In the genomic region with DNA sequence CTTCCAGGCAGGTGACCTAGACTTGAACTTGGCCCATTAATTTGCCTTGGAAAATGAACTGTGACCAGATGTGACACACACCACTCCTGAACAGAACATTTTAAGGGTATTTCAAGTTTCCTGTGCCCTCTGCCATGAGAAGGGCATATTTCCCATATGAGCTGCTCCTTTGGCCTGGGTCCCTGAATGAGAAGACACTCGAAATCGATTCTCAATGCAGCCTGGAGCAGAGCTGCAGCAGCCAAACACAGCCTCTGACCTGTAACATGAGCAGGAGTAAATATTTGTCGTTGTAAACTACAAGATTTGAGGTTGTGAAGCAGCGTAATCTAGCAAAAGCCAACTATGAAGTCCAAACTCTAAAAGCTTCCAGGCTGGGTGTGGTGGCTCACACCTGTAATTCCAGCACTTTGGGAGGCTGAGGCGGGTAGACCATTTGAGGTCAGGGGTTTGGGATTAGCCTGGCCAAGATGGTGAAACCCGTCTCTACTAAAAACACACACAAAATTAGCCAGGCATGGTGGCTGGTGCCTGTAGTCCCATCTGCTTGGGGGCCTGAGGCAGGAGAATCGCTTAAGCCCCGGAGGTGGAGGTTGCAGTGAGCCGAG, we compare ENCODE assay signal across 16 cellular contexts.
"Had no signal": no experiment of that assay in that cellular context is flagged by ENCODE, and none has a peak within 500 bp of the region (broad histone marks: within the 10 kb centered on the region; RNA-seq: fewer than 3 reads in every experiment).

No MANE protein-coding gene starts in this region.

- H3K27me3 Mint-ChIP-seq: activated CD4-positive, alpha-beta T cell treated with anti-CD3 and anti-CD28 coated beads, Interleukin-2, amount 10 ng/mL, durations not matched to agents 7 days and 5 days; activated naive CD8-positive, alpha-beta T cell treated with anti-CD3 and anti-CD28 coated beads, Interleukin-2, amount 50 U/mL, for 24 hours; activated T-helper 17 cell treated with anti-CD3 and anti-CD28 coated beads, Interleukin-2, amount 50 U/mL, for 72 hours; stimulated activated memory B cell treated with anti-CD40 and anti-IgM and Interleukin-4, amounts not matched to agents 10 μg/mL and 1 μg/mL and 100 μg/mL, for 72 hours had no signal

- H3K27me3 ChIP-seq: breast epithelium, esophagus squamous epithelium, tibial nerve, uterus had no signal

- H3K4me1 Mint-ChIP-seq: activated T-helper 17 cell treated with anti-CD3 and anti-CD28 coated beads, Interleukin-2, amount 50 U/mL, for 72 hours; neural crest cell had no signal

- DNase-seq: activated CD4-positive, alpha-beta T cell treated with anti-CD3 and anti-CD28 coated beads, Interleukin-2, amount 10 ng/mL, durations not matched to agents 7 days and 5 days; activated naive CD4-positive, alpha-beta T cell treated with anti-CD3 and anti-CD28 coated beads for 36 hours; activated naive CD8-positive, alpha-beta T cell treated with anti-CD3 and anti-CD28 coated beads, Interleukin-2, amount 50 U/mL, for 24 hours; aorta; cerebellar nuclear complex; effector CD8-positive, alpha-beta T cell; esophagus squamous epithelium; foreskin melanocyte; midbrain; uterus had no signal

- FAIRE-seq: endothelial cell of umbilical vein had no signal

- H3K4me1 ChIP-seq: breast epithelium, esophagus squamous epithelium, tibial nerve, uterus had no signal

- H3K27ac Mint-ChIP-seq: activated CD4-positive, alpha-beta T cell treated with anti-CD3 and anti-CD28 coated beads, Interleukin-2, amount 10 ng/mL, durations not matched to agents 7 days and 5 days; activated naive CD4-positive, alpha-beta T cell treated with anti-CD3 and anti-CD28 coated beads for 36 hours; activated naive CD8-positive, alpha-beta T cell treated with anti-CD3 and anti-CD28 coated beads, Interleukin-2, amount 50 U/mL, for 24 hours; stimulated activated memory B cell treated with anti-CD40 and anti-IgM and Interleukin-4, amounts not matched to agents 10 μg/mL and 1 μg/mL and 100 μg/mL, for 72 hours had no signal

- H3K36me3 ChIP-seq: breast epithelium, esophagus squamous epithelium, tibial nerve, uterus had no signal

- H3K9me3 Mint-ChIP-seq: activated CD4-positive, alpha-beta T cell treated with anti-CD3 and anti-CD28 coated beads, Interleukin-2, amount 10 ng/mL, durations not matched to agents 7 days and 5 days; activated naive CD4-positive, alpha-beta T cell treated with anti-CD3 and anti-CD28 coated beads for 36 hours; activated naive CD8-positive, alpha-beta T cell treated with anti-CD3 and anti-CD28 coated beads, Interleukin-2, amount 50 U/mL, for 24 hours; activated T-helper 17 cell treated with anti-CD3 and anti-CD28 coated beads, Interleukin-2, amount 50 U/mL, for 72 hours; neural crest cell; stimulated activated memory B cell treated with anti-CD40 and anti-IgM and Interleukin-4, amounts not matched to agents 10 μg/mL and 1 μg/mL and 100 μg/mL, for 72 hours had no signal

- H3K4me3 ChIP-seq: breast epithelium, esophagus squamous epithelium, tibial nerve, uterus had no signal

- H3K36me3 Mint-ChIP-seq: stimulated activated memory B cell treated with anti-CD40 and anti-IgM and Interleukin-4, amounts not matched to agents 10 μg/mL and 1 μg/mL and 100 μg/mL, for 72 hours had no signal

- H3K27ac ChIP-seq: breast epithelium, esophagus squamous epithelium, tibial nerve, uterus had no signal

- ATAC-seq: activated naive CD8-positive, alpha-beta T cell treated with anti-CD3 and anti-CD28 coated beads, Interleukin-2, amount 50 U/mL, for 24 hours; activated T-helper 17 cell treated with anti-CD3 and anti-CD28 coated beads, Interleukin-2, amount 50 U/mL, for 72 hours; stimulated activated memory B cell treated with anti-CD40 and anti-IgM and Interleukin-4, amounts not matched to agents 10 μg/mL and 1 μg/mL and 100 μg/mL, for 72 hours had no signal

- H3K9me3 ChIP-seq: breast epithelium, esophagus squamous epithelium, tibial nerve, uterus had no signal

- H3K4me3 Mint-ChIP-seq: activated CD4-positive, alpha-beta T cell treated with anti-CD3 and anti-CD28 coated beads, Interleukin-2, amount 10 ng/mL, durations not matched to agents 7 days and 5 days; activated naive CD4-positive, alpha-beta T cell treated with anti-CD3 and anti-CD28 coated beads for 36 hours; activated naive CD8-positive, alpha-beta T cell treated with anti-CD3 and anti-CD28 coated beads, Interleukin-2, amount 50 U/mL, for 24 hours; activated T-helper 17 cell treated with anti-CD3 and anti-CD28 coated beads, Interleukin-2, amount 50 U/mL, for 72 hours; neural crest cell; stimulated activated memory B cell treated with anti-CD40 and anti-IgM and Interleukin-4, amounts not matched to agents 10 μg/mL and 1 μg/mL and 100 μg/mL, for 72 hours had no signal
